15 cellular contexts compared by ENCODE assay signal in genomic region chr15:41281236-41281635, GRCh38. TPM values are rescaled to one million over a fixed set of nuclear protein-coding genes. Genes with fewer than 3 reads are reported as not detected.
DNase-seq lines count a peak whose midpoint lies in the region; ATAC-seq and TF ChIP-seq lines count a peak whose summit lies in the region.
"Had no signal": no experiment of that assay in that cellular context is flagged by ENCODE, and none has a peak within 500 bp of the region (broad histone marks: within the 10 kb centered on the region; RNA-seq: fewer than 3 reads in every experiment).

No MANE protein-coding gene starts in this region.

- H3K4me2 ChIP-seq in OCI-LY7 (ENCODE audit: low read length) (no peak overlapping the region), osteoblast (ENCODE audit: insufficient read depth, low read length) (peak overlapping the region; percentile 4)

- H3K36me3 ChIP-seq in OCI-LY7 (ENCODE audit: insufficient read depth, low read length) = peaks cover 35% of the 10 kb centered on the region
- H3K36me3 ChIP-seq in osteoblast (ENCODE audit: insufficient read depth, low read length) = peaks cover 6% of the 10 kb centered on the region
- H3K36me3 ChIP-seq in effector memory CD4-positive, alpha-beta T cell (ENCODE audit: control insufficient read depth, insufficient read depth, low read length) = peaks cover 6% of the 10 kb centered on the region

- peak overlapping the region; percentile 14 for H3K27ac ChIP-seq in OCI-LY7 (ENCODE audit: low read depth, low read length, poor library complexity, severe bottlenecking)
- H3K27ac ChIP-seq in osteoblast (ENCODE audit: low read depth, low read length) = no peak overlapping the region
- no peak overlapping the region for H3K27ac ChIP-seq in effector memory CD4-positive, alpha-beta T cell (ENCODE audit: insufficient read depth, low read length, poor library complexity, severe bottlenecking)
- H3K27ac ChIP-seq: colonic mucosa had no signal

- peak; percentile 69 for DNase-seq in GM03348 (ENCODE audit: low spot score)
- DNase-seq in OCI-LY7 (ENCODE audit: low spot score) = no peak
- no peak for DNase-seq in chondrocyte (ENCODE audit: low spot score)
- DNase-seq in osteoblast (ENCODE audit: insufficient read length, low spot score, missing footprints) = peak; percentile 90
- no peak for DNase-seq in NOMO-1 treated with dmso at 0.1 percent for 144 hours (lab: John Stamatoyannopoulos, UW; ENCODE audit: unreplicated experiment)
- no peak for DNase-seq in medulla oblongata (ENCODE audit: extremely low spot score)
- no peak for DNase-seq in effector memory CD4-positive, alpha-beta T cell
- DNase-seq: activated T-cell treated with anti-CD3 and anti-CD28 coated beads for 4 hours; colonic mucosa; natural killer cell; stimulated activated CD4-positive, alpha-beta T cell treated with anti-CD3 and anti-CD28 coated beads, Interleukin-2, amount 100 ng/mL, for 24 hours had no signal

- no peaks in the 10 kb centered on the region for H3K27me3 Mint-ChIP-seq in chondrocyte (ENCODE audit: low read depth)

- POLR2A ChIA-PET in OCI-LY7 (lab: Charles Lee) = no interaction called here

- H3K9me3 Mint-ChIP-seq in chondrocyte (ENCODE audit: low read depth) = no peaks in the 10 kb centered on the region
- H3K9me3 Mint-ChIP-seq: natural killer cell had no signal

- H3K4me3 Mint-ChIP-seq in chondrocyte (ENCODE audit: unreplicated experiment) = no peak overlapping the region
- H3K4me3 Mint-ChIP-seq: natural killer cell had no signal

- H4K20me1 ChIP-seq in OCI-LY7 (ENCODE audit: insufficient read depth, low read length) = peaks cover 12% of the 10 kb centered on the region; the same call in 1 of the 2 replicates
- no peaks in the 10 kb centered on the region for H4K20me1 ChIP-seq in osteoblast (ENCODE audit: insufficient read depth, low read length)

- H2AFZ ChIP-seq in OCI-LY7 (ENCODE audit: low read length) (no peak overlapping the region), osteoblast (ENCODE audit: low read length) (no peak overlapping the region)

- H3K4me3 ChIP-seq in OCI-LY7 (ENCODE audit: low read depth, low read length, poor library complexity, severe bottlenecking) (no peak overlapping the region), osteoblast (ENCODE audit: insufficient read depth, low read length) (no peak overlapping the region)
- no peak overlapping the region for H3K4me3 ChIP-seq in effector memory CD4-positive, alpha-beta T cell (ENCODE audit: insufficient read depth, low read depth, low read length, poor library complexity, severe bottlenecking)
- H3K4me3 ChIP-seq: colonic mucosa had no signal

- peaks cover 24% of the 10 kb centered on the region for H3K36me3 Mint-ChIP-seq in chondrocyte (ENCODE audit: low read depth)
- H3K36me3 Mint-ChIP-seq: natural killer cell had no signal

- TF ChIP-seq CTCF in OCI-LY7 (conservative IDR thresholded peaks at IDR 0.05; ENCODE audit: low read length) = no peak
- TF ChIP-seq CTCF in chondrocyte (IDR thresholded peaks at IDR 0.05) = no peak
- no peak for TF ChIP-seq CTCF in osteoblast (IDR thresholded peaks at IDR 0.05; ENCODE audit: extremely low read depth, low read depth, low read length)

- intact Hi-C loops in OCI-LY7 (cut with micrococcal nuclease; ENCODE audit: unreplicated experiment) = loop anchor here (5.0 kb wide), 1 partner anchor 49 kb away; the partner anchor contains the start of genes CHP1 and EXD1

- CTCF ChIA-PET in OCI-LY7 (lab: Charles Lee; ENCODE audit: unreplicated experiment) = no interaction called here

- H3K27me3 ChIP-seq in osteoblast (ENCODE audit: insufficient read depth, low read length) = no peaks in the 10 kb centered on the region
- H3K27me3 ChIP-seq in effector memory CD4-positive, alpha-beta T cell (replicated peaks; ENCODE audit: control insufficient read depth, insufficient read depth, low read length, poor library complexity, severe bottlenecking) = no peaks in the 10 kb centered on the region
- H3K27me3 ChIP-seq: colonic mucosa had no signal

- BruUV-seq in OCI-LY7 (replicated peaks; lab: Mats Ljungman, UMichigan) = no TSS peak

- H3K27ac Mint-ChIP-seq in chondrocyte (ENCODE audit: unreplicated experiment) = peak overlapping the region; percentile 78

- H3K9me3 ChIP-seq in OCI-LY7 (ENCODE audit: low read length) = no peaks in the 10 kb centered on the region
- no peaks in the 10 kb centered on the region for H3K9me3 ChIP-seq in osteoblast (ENCODE audit: low read depth, low read length)
- no peaks in the 10 kb centered on the region for H3K9me3 ChIP-seq in effector memory CD4-positive, alpha-beta T cell (ENCODE audit: control insufficient read depth, low read length)
- H3K9me3 ChIP-seq: colonic mucosa had no signal

- H3K79me2 ChIP-seq in OCI-LY7 (ENCODE audit: insufficient read depth, low read depth, low read length) (peaks cover 23% of the 10 kb centered on the region), osteoblast (ENCODE audit: insufficient read depth, low read length) (peaks cover 22% of the 10 kb centered on the region)

- ATAC-seq in HG03135 (IDR thresholded peaks at IDR 0.05; ENCODE audit: unreplicated experiment) = no peak
- ATAC-seq: natural killer cell had no signal

- peaks cover 29% of the 10 kb centered on the region for H3K4me1 Mint-ChIP-seq in chondrocyte (ENCODE audit: low read depth)

- H3K4me1 ChIP-seq in OCI-LY7 (ENCODE audit: insufficient read depth, low read length, poor library complexity, severe bottlenecking) = peaks cover 24% of the 10 kb centered on the region
- H3K4me1 ChIP-seq in osteoblast (ENCODE audit: insufficient read depth, low read length) = peaks cover 25% of the 10 kb centered on the region
- H3K4me1 ChIP-seq in effector memory CD4-positive, alpha-beta T cell (ENCODE audit: control insufficient read depth, insufficient read depth, low read length, poor library complexity, severe bottlenecking) = peaks cover 13% of the 10 kb centered on the region
- H3K4me1 ChIP-seq: colonic mucosa had no signal

- H3K9me2 ChIP-seq in OCI-LY7 (ENCODE audit: insufficient read depth, low read length) = no peaks in the 10 kb centered on the region

RNA-seq across cellular contexts. Expression of gene CHP1, which starts 50.2 kb away (rescaled TPM):
- total RNA-seq in OCI-LY7 (2014; rRNA removed; shearing (Covaris generic)) = 19.4 and 32.4 TPM in 2 replicates
- total RNA-seq in OCI-LY7 (2022) (52.4 and 52.6 TPM in 2 replicates), chondrocyte (63.6 to 80.0 TPM (median 77.0 TPM) in 3 replicates), osteoblast (99.2 and 105 TPM in 2 replicates)

RNA-seq across cellular contexts. Expression of gene EXD1, which starts 50.7 kb away (rescaled TPM):
- not detected in 2 replicates for total RNA-seq in OCI-LY7 (2014; rRNA removed; shearing (Covaris generic))
- total RNA-seq in OCI-LY7 (2022) (not detected in 2 replicates), chondrocyte (not detected in 3 replicates), osteoblast (not detected in 2 replicates)
- total RNA-seq: colonic mucosa; natural killer cell; NCI-H460; subcutaneous adipose tissue; T-helper 1 cell treated with Interleukin-12 subunit alpha and Interleukin-12 subunit beta and Interleukin-4 antibody, amounts not matched to agents 30 ng/mL and 1 ng/mL, for 36 hours had no signal

RNA-seq across cellular contexts. Expression of gene OIP5, which starts 51.2 kb away (rescaled TPM):
- 29.4 and 42.5 TPM in 2 replicates for total RNA-seq in OCI-LY7 (2014; rRNA removed; shearing (Covaris generic))
- total RNA-seq in OCI-LY7 (2022) = 28.4 and 29.9 TPM in 2 replicates
- total RNA-seq in chondrocyte = 1.1 to 2.8 TPM (median 1.8 TPM) in 3 replicates
- total RNA-seq in osteoblast = 0.72 and 0.88 TPM in 2 replicates

RNA-seq across cellular contexts. Expression of gene NUSAP1, which starts 51.4 kb away (rescaled TPM):
- total RNA-seq in OCI-LY7 (2014; rRNA removed; shearing (Covaris generic)) = 411 and 470 TPM in 2 replicates
- total RNA-seq in OCI-LY7 (2022) (293 and 317 TPM in 2 replicates), chondrocyte (12.9 to 15.7 TPM (median 12.9 TPM) in 3 replicates), osteoblast (10.9 and 14.1 TPM in 2 replicates)

Comparison
In these comparisons a context has a peak if more than half of its experiments do, and no peak if none do; other contexts are left out.
1. DNase-seq: peak in GM03348 (single experiment) and osteoblast (single experiment); none in OCI-LY7 (single experiment), chondrocyte (single experiment), NOMO-1 treated with dmso at 0.1 percent for 144 hours (single experiment), medulla oblongata (single experiment) and effector memory CD4-positive, alpha-beta T cell (0 of 3).